ENCODE assay signal across 13 cellular contexts in the genomic region with DNA sequence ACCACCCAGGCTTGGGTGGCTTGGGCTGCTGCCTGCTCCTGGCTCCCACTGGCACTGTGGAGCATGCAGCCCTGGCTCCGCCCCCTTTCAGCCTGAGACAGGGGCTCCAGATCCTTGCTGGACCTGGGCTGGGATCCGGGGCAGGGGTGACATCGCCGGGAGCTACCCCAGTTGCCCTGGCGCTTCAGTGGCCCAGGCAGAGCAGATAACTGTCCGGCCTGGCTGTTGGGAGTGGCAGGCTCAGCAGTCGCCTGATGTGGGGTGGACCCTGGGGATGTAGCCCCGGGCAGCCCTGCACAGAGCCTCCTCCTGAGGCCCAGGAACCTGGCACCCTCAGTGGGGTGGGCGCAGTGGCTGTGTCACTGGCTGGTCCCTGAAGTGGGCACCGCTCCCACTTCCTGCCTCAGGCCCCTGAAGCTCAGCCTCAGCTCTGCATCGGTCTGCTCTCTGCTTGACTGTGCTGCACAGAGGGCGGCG. TPM values are rescaled to one million over a fixed set of nuclear protein-coding genes. Genes with fewer than 3 reads are reported as not detected.
DNase-seq lines count a peak whose midpoint lies in the region; ATAC-seq lines count a peak whose summit lies in the region.
"Had no signal": no experiment of that assay in that cellular context is flagged by ENCODE, and none has a peak within 500 bp of the region (broad histone marks: within the 10 kb centered on the region; RNA-seq: fewer than 3 reads in every experiment).

No MANE protein-coding gene starts in this region.

- no peaks in the 10 kb centered on the region for H3K27me3 ChIP-seq in subcutaneous abdominal adipose tissue (ENCODE audit: control insufficient read depth in 5 of 5, insufficient read depth in 4 of 5, low read length in 5 of 5)
- H3K27me3 ChIP-seq: esophagus muscularis mucosa had no signal

- no peak overlapping the region for H3K4me3 Mint-ChIP-seq in activated CD8-positive, alpha-beta memory T cell treated with anti-CD3 and anti-CD28 coated beads, Interleukin-2, amount 10 ng/mL, durations not matched to agents 7 days and 5 days
- H3K4me3 Mint-ChIP-seq: type B pancreatic cell had no signal

- H3K27ac Mint-ChIP-seq in activated CD8-positive, alpha-beta memory T cell treated with anti-CD3 and anti-CD28 coated beads, Interleukin-2, amount 10 ng/mL, durations not matched to agents 7 days and 5 days, result peak overlapping the region; percentile 70
- H3K27ac Mint-ChIP-seq: type B pancreatic cell had no signal

- no peaks in the 10 kb centered on the region for H3K9me3 ChIP-seq in subcutaneous abdominal adipose tissue (ENCODE audit: control insufficient read depth in 5 of 5, low read length in 5 of 5)
- H3K9me3 ChIP-seq: esophagus muscularis mucosa had no signal

- peaks cover 47% of the 10 kb centered on the region for H3K4me1 Mint-ChIP-seq in activated CD8-positive, alpha-beta memory T cell treated with anti-CD3 and anti-CD28 coated beads, Interleukin-2, amount 10 ng/mL, durations not matched to agents 7 days and 5 days

- no peak for DNase-seq in activated CD8-positive, alpha-beta memory T cell treated with anti-CD3 and anti-CD28 coated beads, Interleukin-2, amount 10 ng/mL, durations not matched to agents 7 days and 5 days
- DNase-seq in activated CD8-positive, alpha-beta memory T cell treated with anti-CD3 and anti-CD28 coated beads for 24 hours, result no peak
- DNase-seq in dedifferentiated amniotic fluid mesenchymal stem cell (ENCODE audit: extremely low spot score) (no peak), DMS53 (lab: John Stamatoyannopoulos, UW) (no peak)
- no peak for DNase-seq in activated T-cell treated with anti-CD3 and anti-CD28 coated beads, Interleukin-2, amount 50 U/mL, for 1 hour
- DNase-seq: NCI-H2081; stimulated activated CD4-positive, alpha-beta T cell treated with anti-CD3 and anti-CD28 coated beads, Interleukin-2, amount 100 ng/mL, for 24 hours had no signal

- CTCF ChIA-PET in activated CD8-positive, alpha-beta memory T cell treated with anti-CD3 and anti-CD28 coated beads, Interleukin-2, amount 10 ng/mL, durations not matched to agents 7 days and 5 days (lab: Charles Lee), result interaction anchor here (1.1 kb wide), 1 partner anchor 19 kb away, joined by 3 read pairs; no protein-coding TSS in a partner anchor

- H3K4me3 ChIP-seq in subcutaneous abdominal adipose tissue (ENCODE audit: low read depth in 1 of 5, low read length in 5 of 5), result no peak overlapping the region
- H3K4me3 ChIP-seq: esophagus muscularis mucosa had no signal

- no peak overlapping the region for H3K9ac ChIP-seq in subcutaneous abdominal adipose tissue (ENCODE audit: low read length in 5 of 5)

- no peaks in the 10 kb centered on the region for H3K27me3 Mint-ChIP-seq in activated CD8-positive, alpha-beta memory T cell treated with anti-CD3 and anti-CD28 coated beads, Interleukin-2, amount 10 ng/mL, durations not matched to agents 7 days and 5 days
- H3K27me3 Mint-ChIP-seq: type B pancreatic cell had no signal

- H3K9me3 Mint-ChIP-seq in activated CD8-positive, alpha-beta memory T cell treated with anti-CD3 and anti-CD28 coated beads, Interleukin-2, amount 10 ng/mL, durations not matched to agents 7 days and 5 days (ENCODE audit: low read depth), result no peaks in the 10 kb centered on the region
- H3K9me3 Mint-ChIP-seq: type B pancreatic cell had no signal

- H3K4me1 ChIP-seq in subcutaneous abdominal adipose tissue (ENCODE audit: control insufficient read depth in 5 of 5, insufficient read depth in 5 of 5, low read length in 5 of 5), result peaks cover 0 to 24% (median 19%) of the 10 kb centered on the region in 5 donors

- ATAC-seq in activated CD8-positive, alpha-beta memory T cell treated with anti-CD3 and anti-CD28 coated beads, Interleukin-2, amount 10 ng/mL, durations not matched to agents 7 days and 5 days, result peak; percentile 65
- ATAC-seq in HG02885 (IDR thresholded peaks at IDR 0.05; ENCODE audit: poor library complexity, unreplicated experiment), result peak; percentile 51
- ATAC-seq: HepG2 had no signal

- H3K27ac ChIP-seq in angular gyrus (ENCODE audit: low read depth, low read length), result peak overlapping the region; percentile 4
- peak overlapping the region; percentile 73 for H3K27ac ChIP-seq in subcutaneous abdominal adipose tissue (ENCODE audit: low read depth, low read length)
- H3K27ac ChIP-seq: esophagus muscularis mucosa had no signal

- H3K36me3 ChIP-seq in subcutaneous abdominal adipose tissue (ENCODE audit: control insufficient read depth in 5 of 5, insufficient read depth in 5 of 5, low read length in 5 of 5), result no peaks in the 10 kb centered on the region
- H3K36me3 ChIP-seq: esophagus muscularis mucosa had no signal

- peaks cover 42% of the 10 kb centered on the region for H3K36me3 Mint-ChIP-seq in activated CD8-positive, alpha-beta memory T cell treated with anti-CD3 and anti-CD28 coated beads, Interleukin-2, amount 10 ng/mL, durations not matched to agents 7 days and 5 days

RNA-seq across cellular contexts. Expression of a gene that starts 57.9 kb away (rescaled TPM):
- 100 to 1,000 TPM; 114 to 161 TPM for total RNA-seq in activated CD8-positive, alpha-beta memory T cell treated with anti-CD3 and anti-CD28 coated beads, Interleukin-2, amount 10 ng/mL, durations not matched to agents 7 days and 5 days
